ENCODE assay signal across 2 cellular contexts in the genomic region with DNA sequence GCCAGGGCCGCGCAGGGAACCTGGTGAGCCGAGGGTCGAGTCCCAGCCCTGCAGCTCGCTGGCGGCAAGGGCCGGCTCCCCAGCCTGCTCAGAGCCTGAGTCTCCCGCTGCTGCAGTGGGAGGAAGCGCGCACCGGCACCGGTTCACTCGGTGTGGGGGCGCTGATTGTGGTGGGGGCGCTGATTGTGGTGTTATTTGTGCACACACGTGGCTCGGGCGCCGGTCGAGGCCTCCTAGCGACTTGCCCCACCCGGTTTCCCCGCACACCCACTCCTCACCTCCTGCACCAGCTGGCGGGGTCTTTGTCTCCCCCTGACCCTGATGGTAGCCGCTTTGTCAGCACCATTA.
TF ChIP-seq lines count a peak whose summit lies in the region.

No MANE protein-coding gene starts in this region.

TF ChIP-seq in HEK293, 187 proteins besides CTCF, POLR2A, EP300 and RAD21 (continued from another document):
- TF ChIP-seq, protein P1, sequence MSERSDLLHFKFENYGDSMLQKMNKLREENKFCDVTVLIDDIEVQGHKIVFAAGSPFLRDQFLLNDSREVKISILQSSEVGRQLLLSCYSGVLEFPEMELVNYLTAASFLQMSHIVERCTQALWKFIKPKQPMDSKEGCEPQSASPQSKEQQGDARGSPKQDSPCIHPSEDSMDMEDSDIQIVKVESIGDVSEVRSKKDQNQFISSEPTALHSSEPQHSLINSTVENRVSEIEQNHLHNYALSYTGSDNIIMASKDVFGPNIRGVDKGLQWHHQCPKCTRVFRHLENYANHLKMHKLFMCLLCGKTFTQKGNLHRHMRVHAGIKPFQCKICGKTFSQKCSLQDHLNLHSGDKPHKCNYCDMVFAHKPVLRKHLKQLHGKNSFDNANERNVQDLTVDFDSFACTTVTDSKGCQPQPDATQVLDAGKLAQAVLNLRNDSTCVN (tag by site-specific recombination; optimal IDR thresholded peaks at IDR 0.05) = peak; percentile 5
- TF ChIP-seq ZNF660 (tag by site-specific recombination; IDR thresholded peaks at IDR 0.05) (peak; percentile 1; the same call in 1 of the 2 replicates), GLIS2 (tag by site-specific recombination; IDR thresholded peaks at IDR 0.05) (0 out of 2 replicates have a peak, but pooled peaks have one; percentile 17), ZNF335 (tag by site-specific recombination; conservative IDR thresholded peaks at IDR 0.05) (peak; percentile 64), SCRT2 (tag by site-specific recombination; IDR thresholded peaks at IDR 0.05) (no peak), OVOL3 (tag by site-specific recombination; IDR thresholded peaks at IDR 0.05) (no peak), ZNF121 (tag by site-specific recombination; IDR thresholded peaks at IDR 0.05) (peak; percentile 7; the same call in 1 of the 2 replicates)

TF ChIP-seq in GM12878, 131 proteins besides CTCF, POLR2A, EP300 and RAD21 (continued from another document):
- TF ChIP-seq E2F8 (IDR thresholded peaks at IDR 0.05; ENCODE audit: low read depth, partially characterized antibody) = no peak
- no peak for TF ChIP-seq NFYA (IDR thresholded peaks at IDR 0.05; ENCODE audit: borderline replicate concordance, low read depth, low read length)
